ENCODE assay signal across 9 cellular contexts in the genomic region with DNA sequence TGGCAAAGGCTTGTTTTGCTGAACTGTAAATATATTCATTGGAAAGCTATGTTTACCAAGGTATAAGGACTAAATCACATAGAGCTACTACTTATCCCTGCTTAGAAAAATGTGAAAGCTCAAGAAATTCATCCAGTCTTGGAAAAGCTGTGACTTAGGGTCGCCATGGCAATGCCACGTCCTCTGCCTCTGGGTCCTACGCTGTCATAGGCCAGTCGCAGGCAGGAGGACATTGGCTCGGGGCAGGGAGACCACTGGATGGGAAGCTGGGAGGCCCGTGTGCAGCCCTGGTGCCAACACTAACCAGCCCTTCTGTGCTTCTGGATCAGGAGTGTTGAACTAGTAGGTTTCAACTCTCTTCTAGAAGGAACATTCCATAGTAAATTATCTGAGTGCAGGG.
DNase-seq lines count a peak whose midpoint lies in the region; ATAC-seq and TF ChIP-seq lines count a peak whose summit lies in the region.
"Had no signal": no experiment of that assay in that cellular context is flagged by ENCODE, and none has a peak within 500 bp of the region (broad histone marks: within the 10 kb centered on the region; RNA-seq: fewer than 3 reads in every experiment).

No MANE protein-coding gene starts in this region.

- TF ChIP-seq POLR2A in testis (IDR thresholded peaks at IDR 0.05), result no peak

- no peaks in the 10 kb centered on the region for H3K27me3 ChIP-seq in ascending aorta
- no peaks in the 10 kb centered on the region for H3K27me3 ChIP-seq in testis

- CTCF ChIA-PET in HEK293T (lab: Yijun Ruan, JAX), result interaction anchor here (0.6 to 2.9 kb wide), 18 partner anchors 9 to 408 kb away, joined by 3 to 40 read pairs (median 4); no protein-coding TSS in a partner anchor

- DNase-seq in ascending aorta (ENCODE audit: low spot score in 2 of 2) (peak; percentile 21 to 80), sciatic nerve (ENCODE audit: low spot score) (no peak), testis (no peak), HEK293T (ENCODE audit: extremely low spot score) (no peak)

- POLR2A ChIA-PET in HEK293T (lab: Yijun Ruan, JAX), result interaction anchor here (1.1 to 1.8 kb wide), 2 partner anchors 19 to 68 kb away, joined by 3 to 5 read pairs; no protein-coding TSS in a partner anchor

- no peaks in the 10 kb centered on the region for H3K9me3 ChIP-seq in ascending aorta
- no peaks in the 10 kb centered on the region for H3K9me3 ChIP-seq in testis

- H3K4me3 ChIP-seq in ascending aorta, result peak overlapping the region in 1 of 2 donors; percentile 2
- H3K4me3 ChIP-seq in testis, result no peak overlapping the region
- H3K4me3 ChIP-seq: HAP-1 had no signal

- WGBS in testis, 2 donors, result 61 to 70% methylated on average over 6 of the region's 6 CpGs

- H3K4me1 ChIP-seq in ascending aorta, result peaks cover 0 to 20% of the 10 kb centered on the region in 2 donors
- H3K4me1 ChIP-seq in testis, result peaks cover 3% of the 10 kb centered on the region

- TF ChIP-seq CTCF in ascending aorta (IDR thresholded peaks at IDR 0.05), result no peak
- no peak for TF ChIP-seq CTCF in testis (IDR thresholded peaks at IDR 0.05)

- H3K36me3 ChIP-seq in ascending aorta (no peaks in the 10 kb centered on the region), testis (ENCODE audit: low read depth, missing control alignments) (no peaks in the 10 kb centered on the region)
- H3K36me3 ChIP-seq: HAP-1 had no signal

- intact Hi-C loops in ascending aorta (cut with DNase I), result loop anchor here (1.0 to 10.0 kb wide), 7 partner anchors 34 to 1582 kb away; a partner anchor contains a TSS
- intact Hi-C loops in sciatic nerve (cut with DNase I), result no loop called here
- intact Hi-C loops in testis (cut with DNase I; ENCODE audit: low total_unique reads), result no loop called here

- H3K27ac ChIP-seq in ascending aorta (peak overlapping the region; percentile 84), testis (no peak overlapping the region)

- ATAC-seq in GM18498 (IDR thresholded peaks at IDR 0.05; ENCODE audit: unreplicated experiment) (peak; percentile 21), HG02759 (IDR thresholded peaks at IDR 0.05; ENCODE audit: unreplicated experiment) (peak; percentile 22), sciatic nerve (peak; percentile 23), HG03097 (IDR thresholded peaks at IDR 0.05; ENCODE audit: low FRiP score, unreplicated experiment) (no peak)
- ATAC-seq in activated CD4-positive, CD25-positive, alpha-beta regulatory T cell treated with anti-CD3 and anti-CD28 coated beads, Interleukin-2, amount 50 U/mL, for 24 hours, result no peak

TF ChIP-seq in HEK293T, 16 proteins besides CTCF, POLR2A, EP300 and RAD21:
- TF ChIP-seq, protein P1, sequence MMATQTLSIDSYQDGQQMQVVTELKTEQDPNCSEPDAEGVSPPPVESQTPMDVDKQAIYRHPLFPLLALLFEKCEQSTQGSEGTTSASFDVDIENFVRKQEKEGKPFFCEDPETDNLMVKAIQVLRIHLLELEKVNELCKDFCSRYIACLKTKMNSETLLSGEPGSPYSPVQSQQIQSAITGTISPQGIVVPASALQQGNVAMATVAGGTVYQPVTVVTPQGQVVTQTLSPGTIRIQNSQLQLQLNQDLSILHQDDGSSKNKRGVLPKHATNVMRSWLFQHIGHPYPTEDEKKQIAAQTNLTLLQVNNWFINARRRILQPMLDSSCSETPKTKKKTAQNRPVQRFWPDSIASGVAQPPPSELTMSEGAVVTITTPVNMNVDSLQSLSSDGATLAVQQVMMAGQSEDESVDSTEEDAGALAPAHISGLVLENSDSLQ (IDR thresholded peaks at IDR 0.05), result no peak
- TF ChIP-seq FOXA1 (IDR thresholded peaks at IDR 0.05) (no peak), ELF4 (IDR thresholded peaks at IDR 0.05) (no peak), CTBP1 (IDR thresholded peaks at IDR 0.05; ENCODE audit: borderline replicate concordance) (no peak), SUZ12 (IDR thresholded peaks at IDR 0.05) (no peak), TARDBP (IDR thresholded peaks at IDR 0.05) (no peak), L3MBTL2 (conservative IDR thresholded peaks at IDR 0.05) (no peak), FOXK2 (IDR thresholded peaks at IDR 0.05) (no peak), HDGF (IDR thresholded peaks at IDR 0.05; ENCODE audit: borderline replicate concordance) (no peak), ARNT (IDR thresholded peaks at IDR 0.05) (no peak), FOXM1 (IDR thresholded peaks at IDR 0.05; ENCODE audit: borderline replicate concordance) (no peak), SP1 (IDR thresholded peaks at IDR 0.05) (no peak), ZNF384 (IDR thresholded peaks at IDR 0.05) (no peak), BHLHE40 (IDR thresholded peaks at IDR 0.05; ENCODE audit: borderline replicate concordance) (no peak)

Comparison
In these comparisons a context has a peak if more than half of its experiments do, and no peak if none do; other contexts are left out.
1. ATAC-seq: peak in GM18498 (single experiment), HG02759 (single experiment) and sciatic nerve (single experiment); none in activated CD4-positive, CD25-positive, alpha-beta regulatory T cell treated with anti-CD3 and anti-CD28 coated beads, Interleukin-2, amount 50 U/mL, for 24 hours (0 of 2) and HG03097 (single experiment).
2. DNase-seq: peak in ascending aorta (2 of 2); none in sciatic nerve (single experiment), testis (single experiment) and HEK293T (single experiment).
3. H3K27ac ChIP-seq: peak in ascending aorta (2 of 2); none in testis (0 of 2).